ENCODE assay signal across 11 cellular contexts in the genomic region with DNA sequence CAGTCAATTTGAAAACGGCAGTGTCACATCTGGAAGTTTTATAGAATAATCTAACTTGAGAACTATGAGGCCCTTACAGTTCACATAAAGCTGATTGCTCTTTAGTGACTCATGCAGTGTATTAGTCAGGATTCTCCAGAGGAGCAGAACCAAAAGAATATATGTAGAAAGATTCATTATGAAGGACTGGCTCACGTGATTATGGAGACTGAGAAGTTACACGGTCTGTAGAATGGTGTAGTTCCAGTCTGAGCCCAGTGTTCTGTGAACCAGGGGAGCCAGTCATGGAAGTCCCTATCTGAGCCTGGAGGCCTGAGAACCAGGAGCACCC. TPM values are rescaled to one million over a fixed set of nuclear protein-coding genes. Genes with fewer than 3 reads are reported as not detected.
DNase-seq lines count a peak whose midpoint lies in the region; ATAC-seq, FAIRE-seq and TF ChIP-seq lines count a peak whose summit lies in the region.
"Had no signal": no experiment of that assay in that cellular context is flagged by ENCODE, and none has a peak within 500 bp of the region (broad histone marks: within the 10 kb centered on the region; RNA-seq: fewer than 3 reads in every experiment).

No MANE protein-coding gene starts in this region.

- peaks cover 81% of the 10 kb centered on the region for H3K4me1 Mint-ChIP-seq in activated naive CD8-positive, alpha-beta T cell (ENCODE audit: low read depth)

- H3K9me3 ChIP-seq in keratinocyte (ENCODE audit: control insufficient read depth, low read depth, low read length) (no peaks in the 10 kb centered on the region), upper lobe of right lung (no peaks in the 10 kb centered on the region)

- peak overlapping the region; percentile 26 for H3K9ac ChIP-seq in keratinocyte (ENCODE audit: control insufficient read depth, extremely low read depth, insufficient read depth, low read length)

- peaks cover 6% of the 10 kb centered on the region for H3K36me3 Mint-ChIP-seq in activated naive CD8-positive, alpha-beta T cell

- DNase-seq in AG08395 (ENCODE audit: low spot score) = peak; percentile 71
- DNase-seq in HK-2 (ENCODE audit: unreplicated experiment) = peak; percentile 17
- no peak for DNase-seq in keratinocyte (ENCODE audit: low read depth, low spot score)
- no peak for DNase-seq in upper lobe of right lung
- DNase-seq in stimulated activated naive CD4-positive, alpha-beta T cell treated with Interleukin-2 at 50 U/mL for 16 hours (lab: John Stamatoyannopoulos, UW) = no peak
- DNase-seq in ureter (ENCODE audit: low spot score) = no peak
- no peak for DNase-seq in GM13976 (ENCODE audit: low spot score)

- H2AFZ ChIP-seq in keratinocyte (ENCODE audit: control insufficient read depth, low read length) = peak overlapping the region; percentile 44

- peak overlapping the region; percentile 58 for H3K4me2 ChIP-seq in keratinocyte (ENCODE audit: control insufficient read depth, extremely low read depth, insufficient read depth, low read depth, low read length)

- intact Hi-C loops in upper lobe of right lung (cut with DNase I) = no loop called here

- TF ChIP-seq CTCF in keratinocyte (optimal IDR thresholded peaks at IDR 0.05 in 1 of 3, IDR thresholded peaks at IDR 0.05 in 1 of 3, conservative IDR thresholded peaks at IDR 0.05 in 1 of 3; ENCODE audit: extremely low read depth in 1 of 3, insufficient read depth in 2 of 3, low read length in 3 of 3) = no peak
- TF ChIP-seq CTCF in upper lobe of right lung (IDR thresholded peaks at IDR 0.05) = no peak
- no peak for TF ChIP-seq CTCF in GM13976 (IDR thresholded peaks at IDR 0.05; ENCODE audit: borderline replicate concordance, control extremely low read depth, extremely low read depth, insufficient read depth, missing control alignments)

- peaks cover 87% of the 10 kb centered on the region for H3K79me2 ChIP-seq in keratinocyte (ENCODE audit: control insufficient read depth, insufficient read depth, low read length)

- peak; percentile 85 for FAIRE-seq in keratinocyte (lab: Jason Lieb, UNC)
- FAIRE-seq: urothelium cell line had no signal

- no peak for ATAC-seq in upper lobe of right lung

- no peaks in the 10 kb centered on the region for H3K9me1 ChIP-seq in keratinocyte (ENCODE audit: control insufficient read depth, extremely low read depth, insufficient read depth, low read length)

- H3K27ac ChIP-seq in keratinocyte (ENCODE audit: control insufficient read depth, insufficient read depth, low read length) (peak overlapping the region; percentile 91), upper lobe of right lung (no peak overlapping the region)
- H3K27ac ChIP-seq: HL-60 had no signal

- H3K4me3 ChIP-seq in keratinocyte (ENCODE audit: control insufficient read depth in 2 of 3, extremely low read depth in 1 of 3, insufficient read depth in 2 of 3, low read depth in 1 of 3, low read length in 3 of 3) (peak overlapping the region in 1 of 3 experiments; percentile 3), upper lobe of right lung (no peak overlapping the region)
- H3K4me3 ChIP-seq: skin epidermis had no signal

- peak overlapping the region; percentile 61 for H3K27ac Mint-ChIP-seq in activated naive CD8-positive, alpha-beta T cell

- H3K36me3 ChIP-seq in keratinocyte (ENCODE audit: control insufficient read depth in 2 of 2, extremely low read depth in 1 of 2, insufficient read depth in 2 of 2, low read length in 2 of 2) (peaks cover 1 to 3% of the 10 kb centered on the region in 2 experiments), upper lobe of right lung (peaks cover 9% of the 10 kb centered on the region)

- no peaks in the 10 kb centered on the region for H3K9me3 Mint-ChIP-seq in activated naive CD8-positive, alpha-beta T cell (ENCODE audit: low read depth)

- peak overlapping the region; percentile 17 for H3K4me3 Mint-ChIP-seq in activated naive CD8-positive, alpha-beta T cell

- H3K27me3 ChIP-seq in keratinocyte (ENCODE audit: control insufficient read depth, extremely low read depth, insufficient read depth, low read length) (no peaks in the 10 kb centered on the region), upper lobe of right lung (no peaks in the 10 kb centered on the region)

- dilution Hi-C loops in keratinocyte (cut with MboI; ENCODE audit: extremely low pct_ligation_motif_present, low sequenced_read_pairs) = no loop called here

- no peaks in the 10 kb centered on the region for H3K27me3 Mint-ChIP-seq in activated naive CD8-positive, alpha-beta T cell

- in situ Hi-C loops in GM13976 (cut with MboI; ENCODE audit: low sequenced_read_pairs, unreplicated experiment) = no loop called here

- peaks cover 15% of the 10 kb centered on the region for H3K4me1 ChIP-seq in keratinocyte (ENCODE audit: control insufficient read depth, extremely low read depth, insufficient read depth, low read length)
- H3K4me1 ChIP-seq in upper lobe of right lung = peaks cover 59% of the 10 kb centered on the region

- H4K20me1 ChIP-seq in keratinocyte (ENCODE audit: control insufficient read depth, extremely low read depth, insufficient read depth, low read length) = peaks cover 5% of the 10 kb centered on the region

RNA-seq across cellular contexts. Expression of a gene that starts 21.5 kb away (rescaled TPM):
- polyA plus RNA-seq in keratinocyte = 6.1 to 8.9 TPM (median 6.8 TPM) in 3 replicates
- 76.2 TPM for polyA plus RNA-seq in keratinocyte (2011; ENCODE audit: low read depth)
- 4.9 and 5.5 TPM in 2 replicates for polyA plus RNA-seq in keratinocyte (2011; cell fraction: cytosol; rRNA removed)
- 36.1 and 36.2 TPM in 2 replicates for polyA plus RNA-seq in keratinocyte (2011; cell fraction: nucleus; rRNA removed)
- polyA plus RNA-seq in keratinocyte (2012; ENCODE audit: low replicate concordance) = 12.6 and 13.8 TPM in 2 replicates
- polyA minus RNA-seq in keratinocyte = 8.1 to 21.3 TPM (median 13.2 TPM) in 3 replicates
- 9.6 TPM for polyA minus RNA-seq in keratinocyte (2011; cell fraction: cytosol; rRNA and poly(A)+ RNA removed)
- polyA minus RNA-seq in keratinocyte (2011; cell fraction: nucleus; rRNA and poly(A)+ RNA removed) = 30.2 and 39.2 TPM in 2 replicates
- 62.8 TPM for total RNA-seq in upper lobe of right lung
- total RNA-seq in ureter = 70.8 TPM

Comparison
In these comparisons a context has a peak if more than half of its experiments do, and no peak if none do; other contexts are left out.
1. DNase-seq: peak in AG08395 (single experiment) and HK-2 (single experiment); none in keratinocyte (single experiment), upper lobe of right lung (single experiment), stimulated activated naive CD4-positive, alpha-beta T cell treated with Interleukin-2 at 50 U/mL for 16 hours (single experiment), ureter (single experiment) and GM13976 (single experiment).